Comparison of ENCODE assay signal across 1 cellular context in the genomic region with DNA sequence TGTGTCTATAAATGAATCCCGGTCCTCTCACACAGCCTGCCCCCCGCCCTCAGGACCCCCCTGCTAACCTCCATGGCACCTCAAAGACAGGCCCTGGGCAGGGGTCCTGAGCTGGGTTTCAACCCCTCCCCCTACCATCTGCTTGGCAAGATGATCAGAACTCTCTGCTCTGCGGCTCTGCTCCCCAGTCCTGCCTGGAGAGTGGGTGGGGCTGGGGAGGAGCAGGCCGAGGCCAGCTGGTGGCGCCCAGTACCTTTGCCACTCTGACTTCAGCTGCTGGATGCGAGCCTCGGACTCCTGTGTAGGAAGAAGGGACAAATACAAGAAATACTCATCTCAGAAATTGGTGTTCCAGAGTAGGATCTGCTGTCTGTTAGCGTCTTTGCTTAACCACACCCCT.
TF ChIP-seq lines count a peak whose summit lies in the region.

No MANE protein-coding gene starts in this region.

TF ChIP-seq in SK-N-SH, 30 proteins besides CTCF, POLR2A, EP300 and RAD21 (continued from another document):
- TF ChIP-seq, protein P1, sequence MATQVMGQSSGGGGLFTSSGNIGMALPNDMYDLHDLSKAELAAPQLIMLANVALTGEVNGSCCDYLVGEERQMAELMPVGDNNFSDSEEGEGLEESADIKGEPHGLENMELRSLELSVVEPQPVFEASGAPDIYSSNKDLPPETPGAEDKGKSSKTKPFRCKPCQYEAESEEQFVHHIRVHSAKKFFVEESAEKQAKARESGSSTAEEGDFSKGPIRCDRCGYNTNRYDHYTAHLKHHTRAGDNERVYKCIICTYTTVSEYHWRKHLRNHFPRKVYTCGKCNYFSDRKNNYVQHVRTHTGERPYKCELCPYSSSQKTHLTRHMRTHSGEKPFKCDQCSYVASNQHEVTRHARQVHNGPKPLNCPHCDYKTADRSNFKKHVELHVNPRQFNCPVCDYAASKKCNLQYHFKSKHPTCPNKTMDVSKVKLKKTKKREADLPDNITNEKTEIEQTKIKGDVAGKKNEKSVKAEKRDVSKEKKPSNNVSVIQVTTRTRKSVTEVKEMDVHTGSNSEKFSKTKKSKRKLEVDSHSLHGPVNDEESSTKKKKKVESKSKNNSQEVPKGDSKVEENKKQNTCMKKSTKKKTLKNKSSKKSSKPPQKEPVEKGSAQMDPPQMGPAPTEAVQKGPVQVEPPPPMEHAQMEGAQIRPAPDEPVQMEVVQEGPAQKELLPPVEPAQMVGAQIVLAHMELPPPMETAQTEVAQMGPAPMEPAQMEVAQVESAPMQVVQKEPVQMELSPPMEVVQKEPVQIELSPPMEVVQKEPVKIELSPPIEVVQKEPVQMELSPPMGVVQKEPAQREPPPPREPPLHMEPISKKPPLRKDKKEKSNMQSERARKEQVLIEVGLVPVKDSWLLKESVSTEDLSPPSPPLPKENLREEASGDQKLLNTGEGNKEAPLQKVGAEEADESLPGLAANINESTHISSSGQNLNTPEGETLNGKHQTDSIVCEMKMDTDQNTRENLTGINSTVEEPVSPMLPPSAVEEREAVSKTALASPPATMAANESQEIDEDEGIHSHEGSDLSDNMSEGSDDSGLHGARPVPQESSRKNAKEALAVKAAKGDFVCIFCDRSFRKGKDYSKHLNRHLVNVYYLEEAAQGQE (IDR thresholded peaks at IDR 0.05; ENCODE audit: low read depth, low read length) = no peak
- no peak for TF ChIP-seq RCOR1 (IDR thresholded peaks at IDR 0.05; ENCODE audit: low read length)
- TF ChIP-seq, protein P2, sequence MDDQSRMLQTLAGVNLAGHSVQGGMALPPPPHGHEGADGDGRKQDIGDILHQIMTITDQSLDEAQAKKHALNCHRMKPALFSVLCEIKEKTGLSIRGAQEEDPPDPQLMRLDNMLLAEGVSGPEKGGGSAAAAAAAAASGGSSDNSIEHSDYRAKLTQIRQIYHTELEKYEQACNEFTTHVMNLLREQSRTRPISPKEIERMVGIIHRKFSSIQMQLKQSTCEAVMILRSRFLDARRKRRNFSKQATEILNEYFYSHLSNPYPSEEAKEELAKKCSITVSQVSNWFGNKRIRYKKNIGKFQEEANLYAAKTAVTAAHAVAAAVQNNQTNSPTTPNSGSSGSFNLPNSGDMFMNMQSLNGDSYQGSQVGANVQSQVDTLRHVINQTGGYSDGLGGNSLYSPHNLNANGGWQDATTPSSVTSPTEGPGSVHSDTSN (IDR thresholded peaks at IDR 0.05) = no peak
- TF ChIP-seq MXI1 (IDR thresholded peaks at IDR 0.05; ENCODE audit: low read depth, low read length) = no peak
- TF ChIP-seq FOSL2 (IDR thresholded peaks at IDR 0.05; ENCODE audit: borderline replicate concordance, low read depth) = no peak
- TF ChIP-seq FOXJ3 (CRISPR knock-in tag; IDR thresholded peaks at IDR 0.05) = no peak
- TF ChIP-seq, protein P3, sequence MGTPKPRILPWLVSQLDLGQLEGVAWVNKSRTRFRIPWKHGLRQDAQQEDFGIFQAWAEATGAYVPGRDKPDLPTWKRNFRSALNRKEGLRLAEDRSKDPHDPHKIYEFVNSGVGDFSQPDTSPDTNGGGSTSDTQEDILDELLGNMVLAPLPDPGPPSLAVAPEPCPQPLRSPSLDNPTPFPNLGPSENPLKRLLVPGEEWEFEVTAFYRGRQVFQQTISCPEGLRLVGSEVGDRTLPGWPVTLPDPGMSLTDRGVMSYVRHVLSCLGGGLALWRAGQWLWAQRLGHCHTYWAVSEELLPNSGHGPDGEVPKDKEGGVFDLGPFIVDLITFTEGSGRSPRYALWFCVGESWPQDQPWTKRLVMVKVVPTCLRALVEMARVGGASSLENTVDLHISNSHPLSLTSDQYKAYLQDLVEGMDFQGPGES (IDR thresholded peaks at IDR 0.05; ENCODE audit: low read depth, low read length) = no peak
- TF ChIP-seq EZH2phosphoT487 (IDR thresholded peaks at IDR 0.05; ENCODE audit: borderline replicate concordance, low read depth) = no peak
- TF ChIP-seq GATA2 (CRISPR knock-in tag; IDR thresholded peaks at IDR 0.05) = no peak
